Comparison of ENCODE assay signal across 8 cellular contexts in genomic region chr6:127343753-127344659, GRCh38. TPM values are rescaled to one million over a fixed set of nuclear protein-coding genes. Genes with fewer than 3 reads are reported as not detected.
DNase-seq lines count a peak whose midpoint lies in the region; ATAC-seq, FAIRE-seq and TF ChIP-seq lines count a peak whose summit lies in the region.

No MANE protein-coding gene starts in this region.

- peaks cover 44% of the 10 kb centered on the region for H3K4me1 ChIP-seq in A549
- peaks cover 36% of the 10 kb centered on the region for H3K4me1 ChIP-seq in mammary epithelial cell (ENCODE audit: insufficient read depth, low read length)
- peaks cover 2% of the 10 kb centered on the region for H3K4me1 ChIP-seq in urinary bladder (ENCODE audit: insufficient read depth)

- WGBS in A549 (ENCODE audit: missing lambda C conversion rate) = 18% methylated on average over 26 of the region's 27 CpGs
- WGBS in mammary epithelial cell (ENCODE audit: low coverage, missing lambda C conversion rate) = 6% methylated on average over 27 of the region's 27 CpGs
- 4% methylated on average over 27 of the region's 27 CpGs for WGBS in urinary bladder

- H2AFZ ChIP-seq in mammary epithelial cell (ENCODE audit: low read depth, low read length) = peak overlapping the region; percentile 91

- peak in 1 of 2 experiments; percentile 1 for DNase-seq in A549 (ENCODE audit: low read depth in 1 of 2, low spot score in 1 of 2)
- peak; percentile 57 for DNase-seq in NCI-H2171 treated with DMSO at 0.1 percent for 48 hours (lab: John Stamatoyannopoulos, UW)
- peak; percentile 34 for DNase-seq in mammary epithelial cell
- peak in 1 of 2 donors; percentile 11 for DNase-seq in left colon
- no peak for DNase-seq in ecto neural progenitor cell (ENCODE audit: low spot score)
- no peak for DNase-seq in GM10248 (ENCODE audit: extremely low spot score)

- BruUV-seq in mammary epithelial cell (replicated peaks; lab: Mats Ljungman, UMichigan) = TSS peak; percentile 75

- TF ChIP-seq RAD21 in A549 (conservative IDR thresholded peaks at IDR 0.05 in 1 of 2, IDR thresholded peaks at IDR 0.05 in 1 of 2) = no peak

- POLR2A ChIA-PET in A549 (lab: Yijun Ruan, JAX) = interaction anchor here (0.9 kb wide), 1 partner anchor 78 kb away, joined by 4 read pairs; no protein-coding TSS in a partner anchor
- POLR2A ChIA-PET in GM10248 (lab: Yijun Ruan, JAX) = interaction anchor here (0.9 kb wide), 1 partner anchor 11 kb away, joined by 3 read pairs; no protein-coding TSS in a partner anchor

- peak overlapping the region; percentile 97 for H3K9ac ChIP-seq in mammary epithelial cell (ENCODE audit: insufficient read depth, low read length)

- TF ChIP-seq CTCF in A549 (IDR thresholded peaks at IDR 0.05) (no peak), GM12875 (IDR thresholded peaks at IDR 0.05; ENCODE audit: borderline replicate concordance, insufficient read depth, low read depth, low read length) (no peak), mammary epithelial cell (conservative IDR thresholded peaks at IDR 0.05 in 1 of 2, IDR thresholded peaks at IDR 0.05 in 1 of 2; ENCODE audit: extremely low read depth in 1 of 2, insufficient read depth in 1 of 2, low read depth in 1 of 2, low read length in 2 of 2) (no peak), GM10248 (IDR thresholded peaks at IDR 0.05; ENCODE audit: control extremely low read depth, extremely low read depth, low read depth, missing control alignments) (no peak)

- no peak for TF ChIP-seq POLR2A in A549 (IDR thresholded peaks at IDR 0.05; ENCODE audit: low read length)

- no peak for TF ChIP-seq EP300 in A549 (IDR thresholded peaks at IDR 0.05)

- dilution Hi-C loops in mammary epithelial cell (cut with HindIII; ENCODE audit: low sequenced_read_pairs) = no loop called here

- no peaks in the 10 kb centered on the region for H3K27me3 ChIP-seq in mammary epithelial cell (ENCODE audit: insufficient read depth, low read length)

- no peaks in the 10 kb centered on the region for H4K20me1 ChIP-seq in mammary epithelial cell (ENCODE audit: insufficient read depth, low read length)

- H3K36me3 ChIP-seq in mammary epithelial cell (ENCODE audit: insufficient read depth, low read length) (no peaks in the 10 kb centered on the region), urinary bladder (ENCODE audit: insufficient read depth) (no peaks in the 10 kb centered on the region)

- FAIRE-seq in A549 (lab: Jason Lieb, UNC) = no peak

- peaks cover 73% of the 10 kb centered on the region for H3K79me2 ChIP-seq in mammary epithelial cell (ENCODE audit: insufficient read depth, low read length)

- CTCF ChIA-PET in A549 (lab: Yijun Ruan, JAX) = interaction anchor here (1.3 kb wide), 1 partner anchor 12 kb away, joined by 3 read pairs; no protein-coding TSS in a partner anchor
- CTCF ChIA-PET in mammary epithelial cell (lab: Charles Lee; ENCODE audit: low non-redundant PET) = interaction anchor here (0.5 to 0.8 kb wide), 2 partner anchors 76 to 85 kb away, joined by 3 to 13 read pairs; no protein-coding TSS in a partner anchor
- CTCF ChIA-PET in GM10248 (lab: Yijun Ruan, JAX) = interaction anchor here (1.2 to 1.6 kb wide), 2 partner anchors 11 to 77 kb away, joined by 3 to 5 read pairs; partner anchors contain the start of gene RNF146

- H3K27ac ChIP-seq in A549 (peak overlapping the region; percentile 94 to 99), mammary epithelial cell (ENCODE audit: insufficient read depth, low read depth, low read length) (peak overlapping the region; percentile 93), urinary bladder (ENCODE audit: low read depth) (no peak overlapping the region)

- intact Hi-C loops in mammary epithelial cell (cut with micrococcal nuclease) = loop anchor here (1.0 to 5.0 kb wide), 3 partner anchors 22 to 121 kb away; no protein-coding TSS in a partner anchor
- intact Hi-C loops in left colon (cut with DNase I, micrococcal nuclease) = no loop called here

- H3K9me3 ChIP-seq in A549 (no peaks in the 10 kb centered on the region), mammary epithelial cell (replicated peaks; ENCODE audit: insufficient read depth, low read length) (no peaks in the 10 kb centered on the region)

- in situ Hi-C loops in mammary epithelial cell (cut with MboI; ENCODE audit: low sequenced_read_pairs in 2 of 2) = no loop called here

- peak overlapping the region; percentile 99 for H3K4me2 ChIP-seq in A549
- H3K4me2 ChIP-seq in mammary epithelial cell (ENCODE audit: insufficient read depth, low read depth, low read length) = peak overlapping the region; percentile 85

- no peak for ATAC-seq in A549
- ATAC-seq in left colon = peak; percentile 14

- H3K4me3 ChIP-seq in A549 = peak overlapping the region; percentile 86
- peak overlapping the region; percentile 73 for H3K4me3 ChIP-seq in GM12875 (ENCODE audit: low read depth, low read length)
- H3K4me3 ChIP-seq in mammary epithelial cell (replicated peaks in 1 of 3; ENCODE audit: insufficient read depth in 1 of 3, low read depth in 2 of 3, low read length in 3 of 3) = peak overlapping the region; percentile 78 to 91 (median 84)
- peak overlapping the region; percentile 59 for H3K4me3 ChIP-seq in urinary bladder (ENCODE audit: low read depth, low read length)

TF ChIP-seq in A549, 52 proteins besides CTCF, POLR2A, EP300 and RAD21 (continues in another document):
- no peak for TF ChIP-seq HES2 (IDR thresholded peaks at IDR 0.05)
- no peak for TF ChIP-seq CHD4 (IDR thresholded peaks at IDR 0.05; ENCODE audit: borderline replicate concordance)
- no peak for TF ChIP-seq RARB (CRISPR knock-in tag; IDR thresholded peaks at IDR 0.05)
- no peak for TF ChIP-seq HOXB5 (CRISPR knock-in tag; IDR thresholded peaks at IDR 0.05)
- no peak for TF ChIP-seq USF2 (IDR thresholded peaks at IDR 0.05)
- TF ChIP-seq RFX5 (IDR thresholded peaks at IDR 0.05) = no peak
- TF ChIP-seq SREBF2 (IDR thresholded peaks at IDR 0.05) = no peak
- TF ChIP-seq GATA3 (IDR thresholded peaks at IDR 0.05; ENCODE audit: borderline replicate concordance) = no peak
- no peak for TF ChIP-seq HEYL (CRISPR knock-in tag; IDR thresholded peaks at IDR 0.05)
- TF ChIP-seq NPAS2 (CRISPR knock-in tag; IDR thresholded peaks at IDR 0.05; ENCODE audit: borderline replicate concordance) = no peak
- no peak for TF ChIP-seq RNF2 (IDR thresholded peaks at IDR 0.05; ENCODE audit: borderline replicate concordance, low read depth)
- no peak for TF ChIP-seq TFCP2L1 (CRISPR knock-in tag; IDR thresholded peaks at IDR 0.05)
- no peak for TF ChIP-seq ESRRA (IDR thresholded peaks at IDR 0.05; ENCODE audit: borderline replicate concordance, low read length)
- TF ChIP-seq ELK1 (IDR thresholded peaks at IDR 0.05; ENCODE audit: low read depth, low read length) = no peak
- no peak for TF ChIP-seq BCL3 (IDR thresholded peaks at IDR 0.05)
- no peak for TF ChIP-seq NFE2L2 (conservative IDR thresholded peaks at IDR 0.05; ENCODE audit: low read length)

RNA-seq across cellular contexts. Expression of gene ECHDC1, which starts 0.6 kb away (rescaled TPM):
- polyA plus RNA-seq in A549 (2011; rRNA removed) (37.8 and 53.4 TPM in 2 replicates), A549 (2017; fragmentation: RNase III; extraction: RNeasy Plus Mini Kit Qiagen cat#74134 plus additional on column Dnase treatment) (57.6 to 71.9 TPM (median 64.3 TPM) in 3 replicates), mammary epithelial cell (43.5 TPM), urinary bladder (44.9 TPM)
- 15.2 and 15.3 TPM in 2 replicates for polyA plus RNA-seq in A549 (2012; cell fraction: cytosol; rRNA removed)
- 3.7 and 5.3 TPM in 2 replicates for polyA plus RNA-seq in A549 (2012; cell fraction: nucleus; rRNA removed)
- polyA minus RNA-seq in A549 (2011; rRNA and poly(A)+ RNA removed) = 11.4 and 16.0 TPM in 2 replicates
- total RNA-seq in mammary epithelial cell (10 to 100 TPM; 54.2 to 54.9 TPM), left colon (10 to 100 TPM; 55.3 to 97.9 TPM), urinary bladder (103 TPM)
- 36.8 TPM for polyA minus RNA-seq in mammary epithelial cell

Comparison
In these comparisons a context has a peak if more than half of its experiments do, and no peak if none do; other contexts are left out.
1. DNase-seq: peak in NCI-H2171 treated with DMSO at 0.1 percent for 48 hours (single experiment) and mammary epithelial cell (single experiment); none in ecto neural progenitor cell (single experiment) and GM10248 (single experiment).
2. Peak in every context shown above with its lines, with median percentiles within 50 percentile points of each other: H3K4me3 ChIP-seq.